12 cellular contexts compared by ENCODE assay signal in genomic region chr11:67582026-67582425, GRCh38. TPM values are rescaled to one million over a fixed set of nuclear protein-coding genes. Genes with fewer than 3 reads are reported as not detected.
DNase-seq lines count a peak whose midpoint lies in the region; ATAC-seq, FAIRE-seq and TF ChIP-seq lines count a peak whose summit lies in the region.
"Had no signal": no experiment of that assay in that cellular context is flagged by ENCODE, and none has a peak within 500 bp of the region (broad histone marks: within the 10 kb centered on the region; RNA-seq: fewer than 3 reads in every experiment).

No MANE protein-coding gene starts in this region.

- peaks cover 19% of the 10 kb centered on the region for H3K36me3 Mint-ChIP-seq in T-helper 2 cell treated with Interferon-gamma antibody and Interleukin-4, amounts not matched to agents 5 μg/mL and 100 μg/mL, for 36 hours (ENCODE audit: low read depth)
- peaks cover 13% of the 10 kb centered on the region for H3K36me3 Mint-ChIP-seq in central memory CD8-positive, alpha-beta T cell (ENCODE audit: insufficient read depth)

- TF ChIP-seq EP300 in ovary (IDR thresholded peaks at IDR 0.05), result no peak

- H3K27me3 ChIP-seq in Loucy (ENCODE audit: insufficient read depth, low read length, poor library complexity, severe bottlenecking) (peaks cover 7% of the 10 kb centered on the region), pancreas (no peaks in the 10 kb centered on the region), ovary (no peaks in the 10 kb centered on the region)
- H3K27me3 ChIP-seq: testis had no signal

- H3K27ac Mint-ChIP-seq in T-helper 2 cell treated with Interferon-gamma antibody and Interleukin-4, amounts not matched to agents 5 μg/mL and 100 μg/mL, for 36 hours, result no peak overlapping the region
- no peak overlapping the region for H3K27ac Mint-ChIP-seq in central memory CD8-positive, alpha-beta T cell (ENCODE audit: low read depth)

- no peaks in the 10 kb centered on the region for H3K9me2 ChIP-seq in Loucy (replicated peaks; ENCODE audit: low read depth, low read length)

- peaks cover 26% of the 10 kb centered on the region for H3K36me3 ChIP-seq in Loucy (ENCODE audit: insufficient read depth, low read length)
- H3K36me3 ChIP-seq in pancreas, result no peaks in the 10 kb centered on the region
- no peaks in the 10 kb centered on the region for H3K36me3 ChIP-seq in ovary

- WGBS in pancreas, 2 donors, result 23 to 31% methylated on average over 3 of the region's 3 CpGs
- 72 to 74% (median 73%) methylated on average over 3 of the region's 3 CpGs for WGBS in ovary, 3 donors

- DNase-seq in T-helper 2 cell treated with Interferon-gamma antibody and Interleukin-4, amounts not matched to agents 5 μg/mL and 100 μg/mL, for 36 hours (ENCODE audit: low spot score), result no peak
- no peak for DNase-seq in T-helper 2 cell
- no peak for DNase-seq in central memory CD8-positive, alpha-beta T cell (ENCODE audit: low spot score in 2 of 2)
- DNase-seq in pancreas, result no peak
- DNase-seq in ovary, result no peak
- DNase-seq in RKO (ENCODE audit: low spot score), result no peak
- DNase-seq: activated CD4-positive, CD25-positive, alpha-beta regulatory T cell; testis had no signal

- no peak for FAIRE-seq in pancreas (lab: Jason Lieb, UNC)

- H3K27me3 Mint-ChIP-seq in T-helper 2 cell treated with Interferon-gamma antibody and Interleukin-4, amounts not matched to agents 5 μg/mL and 100 μg/mL, for 36 hours (ENCODE audit: low read depth), result peaks cover 20% of the 10 kb centered on the region
- peaks cover 5% of the 10 kb centered on the region for H3K27me3 Mint-ChIP-seq in central memory CD8-positive, alpha-beta T cell

- peak overlapping the region; percentile 50 for H3K4me2 ChIP-seq in Loucy (ENCODE audit: low read depth, low read length, poor library complexity, severe bottlenecking)

- no peak for TF ChIP-seq POLR2A in ovary (IDR thresholded peaks at IDR 0.05)

- intact Hi-C loops in pancreas (cut with DNase I), result no loop called here
- intact Hi-C loops in ovary (cut with DNase I), result loop anchor here in 1 of 4 donors (5.0 kb wide), 1 partner anchor 155 kb away; the partner anchor contains the start of gene RPS6KB2

- no peaks in the 10 kb centered on the region for H3K9me3 Mint-ChIP-seq in T-helper 2 cell treated with Interferon-gamma antibody and Interleukin-4, amounts not matched to agents 5 μg/mL and 100 μg/mL, for 36 hours
- H3K9me3 Mint-ChIP-seq in central memory CD8-positive, alpha-beta T cell, result no peaks in the 10 kb centered on the region

- peaks cover 59% of the 10 kb centered on the region for H3K4me1 ChIP-seq in Loucy (ENCODE audit: insufficient read depth, low read length, poor library complexity, severe bottlenecking)
- peaks cover 14 to 36% (median 27%) of the 10 kb centered on the region in 3 donors for H3K4me1 ChIP-seq in pancreas
- peaks cover 7% of the 10 kb centered on the region for H3K4me1 ChIP-seq in ovary (ENCODE audit: insufficient read depth)

- no peak for TF ChIP-seq CTCF in Loucy (conservative IDR thresholded peaks at IDR 0.05; ENCODE audit: low read length)
- TF ChIP-seq CTCF in pancreas (IDR thresholded peaks at IDR 0.05), result no peak
- TF ChIP-seq CTCF in ovary (IDR thresholded peaks at IDR 0.05), result no peak

- ATAC-seq in central memory CD8-positive, alpha-beta T cell (replicated peaks; ENCODE audit: extremely low read depth, poor library complexity, severe bottlenecking), result no peak
- no peak for ATAC-seq in pancreas
- ATAC-seq in GM19351 (IDR thresholded peaks at IDR 0.05; ENCODE audit: unreplicated experiment), result no peak

- peaks cover 45% of the 10 kb centered on the region for H3K79me2 ChIP-seq in Loucy (ENCODE audit: insufficient read depth, low read length)

- H3K9me3 ChIP-seq in Loucy (ENCODE audit: insufficient read depth, low read depth, low read length), result no peaks in the 10 kb centered on the region
- no peaks in the 10 kb centered on the region for H3K9me3 ChIP-seq in pancreas
- no peaks in the 10 kb centered on the region for H3K9me3 ChIP-seq in ovary
- H3K9me3 ChIP-seq: neutrophil, testis had no signal

- H2AFZ ChIP-seq in Loucy (ENCODE audit: low read length), result no peak overlapping the region

- H3F3A ChIP-seq in Loucy (ENCODE audit: low read depth), result no peaks in the 10 kb centered on the region; the same call in 1 of the 2 replicates

- H3K4me1 Mint-ChIP-seq in T-helper 2 cell treated with Interferon-gamma antibody and Interleukin-4, amounts not matched to agents 5 μg/mL and 100 μg/mL, for 36 hours (ENCODE audit: low read depth), result peaks cover 34% of the 10 kb centered on the region
- H3K4me1 Mint-ChIP-seq in central memory CD8-positive, alpha-beta T cell, result peaks cover 46% of the 10 kb centered on the region

- H3K9ac ChIP-seq in Loucy (ENCODE audit: low read depth, low read length, poor library complexity, severe bottlenecking), result peak overlapping the region; percentile 32

- peak overlapping the region; percentile 59 to 97 (median 79) for H3K27ac ChIP-seq in pancreas
- H3K27ac ChIP-seq in ovary, result no peak overlapping the region
- H3K27ac ChIP-seq: neutrophil, testis had no signal

- peak overlapping the region; percentile 96 for H3K4me3 Mint-ChIP-seq in T-helper 2 cell treated with Interferon-gamma antibody and Interleukin-4, amounts not matched to agents 5 μg/mL and 100 μg/mL, for 36 hours
- peak overlapping the region; percentile 85 for H3K4me3 Mint-ChIP-seq in central memory CD8-positive, alpha-beta T cell

- H3K4me3 ChIP-seq in Loucy (ENCODE audit: low read length, poor library complexity, severe bottlenecking) (peak overlapping the region; percentile 51), pancreas (no peak overlapping the region), ovary (no peak overlapping the region)

- H4K20me1 ChIP-seq in Loucy (ENCODE audit: insufficient read depth, low read length, poor library complexity, severe bottlenecking), result peaks cover 33% of the 10 kb centered on the region

RNA-seq across cellular contexts. Expression of gene GSTP1, which starts 1.6 kb away (rescaled TPM):
- 100 to 1,000 TPM; 169 to 350 (median 205) TPM for total RNA-seq in pancreas
- 100 to 1,000 TPM; 310 to 315 TPM for polyA plus RNA-seq in pancreas
- total RNA-seq in ovary, result 1,000 to 10,000 TPM in 1 of 7 donors, 100 to 1,000 TPM in 6; 358 to 1,321 (median 474) TPM
- 100 to 1,000 TPM; 189 to 444 TPM for polyA plus RNA-seq in ovary

RNA-seq across cellular contexts. Expression of gene NDUFV1, which starts 24.7 kb away (rescaled TPM):
- total RNA-seq in pancreas (100 to 1,000 TPM in 4 of 6 donors, 10 to 100 TPM in 2; 82.5 to 126 (median 109) TPM), ovary (100 to 1,000 TPM; 143 to 184 (median 169) TPM)
- polyA plus RNA-seq in pancreas (100 to 1,000 TPM; 206 to 281 TPM), ovary (100 to 1,000 TPM in 1 of 2 donors, 10 to 100 TPM in 1; 47.7 to 133 TPM)

RNA-seq across cellular contexts. Expression of gene NUDT8, which starts 47.7 kb away (rescaled TPM):
- total RNA-seq in pancreas (1 to 10 TPM; 4.3 to 7.3 (median 5.8) TPM), ovary (10 to 100 TPM in 1 of 7 donors, 1 to 10 TPM in 6; 5.0 to 10.5 (median 8.1) TPM)
- polyA plus RNA-seq in pancreas (10 to 100 TPM in 1 of 2 donors, 1 to 10 TPM in 1; 6.4 to 11.0 TPM), ovary (1 to 10 TPM in 1 of 2 donors, not detected in 1; 5.7 TPM)

RNA-seq across cellular contexts. Expression of gene TBX10, which starts 57.5 kb away (rescaled TPM):
- total RNA-seq in pancreas, result under 1 TPM in 3 of 6 donors, not detected in 3; 0.09 to 0.37 (median 0.24) TPM
- polyA plus RNA-seq in pancreas, result under 1 TPM in 1 of 2 donors, not detected in 1; 0.28 TPM
- not detected for total RNA-seq in ovary
- polyA plus RNA-seq in ovary, result not detected
- total RNA-seq: epithelial cell of proximal tubule had no signal

RNA-seq across cellular contexts. Expression of gene CABP2, which starts 58.8 kb away (rescaled TPM):
- total RNA-seq in pancreas (not detected), ovary (not detected)
- polyA plus RNA-seq in pancreas (not detected), ovary (not detected)
- total RNA-seq: epithelial cell of proximal tubule, testis had no signal

Comparison
In these comparisons a context has a peak if more than half of its experiments do, and no peak if none do; other contexts are left out.
1. H3K27ac ChIP-seq: peak in pancreas (4 of 4); none in ovary (0 of 2).